ENCODE assay signal across 1 cellular context in genomic region chr6:28958561-28959243, GRCh38. TPM values are rescaled to one million over a fixed set of nuclear protein-coding genes. Genes with fewer than 3 reads are reported as not detected.
"Had no signal": no experiment of that assay in that cellular context is flagged by ENCODE, and none has a peak within 500 bp of the region (broad histone marks: within the 10 kb centered on the region; RNA-seq: fewer than 3 reads in every experiment).

No MANE protein-coding gene starts in this region.

RNA-seq across cellular contexts. Expression of gene ZNF311, which starts 46.4 kb away (rescaled TPM):
- total RNA-seq: ascending aorta had no signal
